In genomic region chr15:89017370-89018066, GRCh38 we compare ENCODE assay signal across 1 cellular context.
TF ChIP-seq lines count a peak whose summit lies in the region.

No MANE protein-coding gene starts in this region.

TF ChIP-seq in GM12878, 131 proteins besides CTCF, POLR2A, EP300 and RAD21 (continued from another document):
- TF ChIP-seq CUX1 (IDR thresholded peaks at IDR 0.05; ENCODE audit: insufficient replicate concordance, low read depth, low read length) (peak; percentile 69), NBN (IDR thresholded peaks at IDR 0.05) (0 out of 2 replicates have a peak, but pooled peaks have one; percentile 47), IKZF1 (conservative IDR thresholded peaks at IDR 0.05) (peak; percentile 42; the same call in 1 of the 2 replicates), MEF2B (IDR thresholded peaks at IDR 0.05; ENCODE audit: partially characterized antibody, poor library complexity, severe bottlenecking) (peak; percentile 94), RB1 (IDR thresholded peaks at IDR 0.05; ENCODE audit: borderline replicate concordance) (0 out of 2 replicates have a peak, but pooled peaks have one; percentile 47), ZNF274 (IDR thresholded peaks at IDR 0.05; ENCODE audit: insufficient read depth, insufficient read length) (no peak), RUNX3 (IDR thresholded peaks at IDR 0.05; ENCODE audit: low read length) (peak; percentile 66), MAX (IDR thresholded peaks at IDR 0.05; ENCODE audit: low read depth, low read length) (no peak), DPF2 (IDR thresholded peaks at IDR 0.05) (0 out of 2 replicates have a peak, but pooled peaks have one; percentile 37), FOXM1 (IDR thresholded peaks at IDR 0.05; ENCODE audit: low read depth, low read length) (no peak), MTA2 (IDR thresholded peaks at IDR 0.05; ENCODE audit: low read depth) (peak; percentile 47; the same call in 1 of the 2 replicates), ATF7 (IDR thresholded peaks at IDR 0.05; ENCODE audit: low read depth) (peak; percentile 36; the same call in 1 of the 2 replicates), YY1 (IDR thresholded peaks at IDR 0.05; ENCODE audit: low read depth, low read length) (peak; percentile 67), IKZF2 (IDR thresholded peaks at IDR 0.05) (0 out of 4 replicates have a peak, but pooled peaks of 1 of the 2 experiments have one; percentile 23), PAX5 (IDR thresholded peaks at IDR 0.05; ENCODE audit: borderline replicate concordance, low read depth, low read length) (peak; percentile 38; the same call in 1 of the 2 replicates), CHD2 (IDR thresholded peaks at IDR 0.05; ENCODE audit: borderline replicate concordance, low read depth, low read length) (0 out of 2 replicates have a peak, but pooled peaks have one; percentile 33), GATAD2B (conservative IDR thresholded peaks at IDR 0.05; ENCODE audit: low read depth) (peak; percentile 84; the same call in 1 of the 2 replicates), SMC3 (IDR thresholded peaks at IDR 0.05; ENCODE audit: borderline replicate concordance, low read length) (peak; percentile 89; the same call in 1 of the 2 replicates), RBBP5 (conservative IDR thresholded peaks at IDR 0.05) (no peak), BCL11A (IDR thresholded peaks at IDR 0.05; ENCODE audit: low read depth, low read length) (peak; percentile 20; the same call in 1 of the 2 replicates), HSF1 (IDR thresholded peaks at IDR 0.05; ENCODE audit: low read depth, low read length) (no peak), SKIL (IDR thresholded peaks at IDR 0.05; ENCODE audit: low read depth, poor library complexity, severe bottlenecking) (no peak), ZZZ3 (IDR thresholded peaks at IDR 0.05; ENCODE audit: control insufficient read depth, insufficient read length, low read depth) (no peak)
TF ChIP-seq in GM12878: peak in this region for 17.
